In the genomic region with DNA sequence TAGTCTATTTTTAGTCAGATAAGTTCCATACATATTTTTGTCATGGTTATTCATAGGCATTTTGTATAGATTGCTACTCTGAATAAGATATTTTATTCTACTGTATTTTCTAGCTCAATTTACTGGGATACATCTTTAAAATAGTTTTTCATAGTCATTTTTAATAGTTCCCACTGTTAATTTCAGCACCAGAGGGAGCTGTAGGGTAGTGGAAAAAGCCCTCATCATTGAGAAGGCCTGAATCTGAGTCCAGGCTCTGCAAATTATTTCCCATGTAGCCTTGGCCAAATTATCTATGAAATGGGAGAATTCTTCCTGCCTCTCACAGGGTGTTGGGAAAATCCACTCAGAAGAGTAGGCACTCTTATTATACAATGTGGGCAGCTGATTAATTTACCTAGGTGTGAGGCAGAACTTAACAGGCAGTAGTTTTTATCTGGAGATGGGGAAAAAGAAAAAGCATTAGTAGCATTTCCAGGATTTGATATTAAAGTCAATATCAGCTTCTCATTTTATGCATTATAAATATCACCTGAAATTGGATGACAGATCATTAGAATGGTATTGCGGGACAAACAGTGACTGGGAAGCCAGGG, we compare ENCODE assay signal across 8 cellular contexts.
DNase-seq lines count a peak whose midpoint lies in the region; ATAC-seq, FAIRE-seq and TF ChIP-seq lines count a peak whose summit lies in the region.

No MANE protein-coding gene starts in this region.

- H3K27ac Mint-ChIP-seq in naive thymus-derived CD8-positive, alpha-beta T cell = no peak overlapping the region

- intact Hi-C loops in adrenal gland (cut with DNase I) = no loop called here

- no peak overlapping the region for H3K4me3 ChIP-seq in adrenal gland
- H3K4me3 ChIP-seq in keratinocyte (ENCODE audit: control insufficient read depth in 2 of 3, extremely low read depth in 1 of 3, insufficient read depth in 2 of 3, low read depth in 1 of 3, low read length in 3 of 3) = no peak overlapping the region

- POLR2A ChIA-PET in naive thymus-derived CD8-positive, alpha-beta T cell (lab: Charles Lee) = no interaction called here

- dilution Hi-C loops in keratinocyte (cut with MboI; ENCODE audit: extremely low pct_ligation_motif_present, low sequenced_read_pairs) = no loop called here

- H3K9me1 ChIP-seq in keratinocyte (ENCODE audit: control insufficient read depth, extremely low read depth, insufficient read depth, low read length) = no peaks in the 10 kb centered on the region

- H3K4me2 ChIP-seq in keratinocyte (ENCODE audit: control insufficient read depth, extremely low read depth, insufficient read depth, low read depth, low read length) = no peak overlapping the region

- H3K27me3 ChIP-seq in adrenal gland (no peaks in the 10 kb centered on the region), keratinocyte (ENCODE audit: control insufficient read depth, extremely low read depth, insufficient read depth, low read length) (no peaks in the 10 kb centered on the region)

- H3K79me2 ChIP-seq in keratinocyte (ENCODE audit: control insufficient read depth, insufficient read depth, low read length) = no peaks in the 10 kb centered on the region

- DNase-seq in GM03348 (ENCODE audit: low spot score) (peak; percentile 43), NAMALWA (ENCODE audit: low spot score) (peak; percentile 47), adrenal gland (no peak), keratinocyte (ENCODE audit: low read depth, low spot score) (no peak), NCI-H1048 (lab: John Stamatoyannopoulos, UW) (no peak)
- no peak for DNase-seq in naive thymus-derived CD8-positive, alpha-beta T cell

- TF ChIP-seq CTCF in adrenal gland (IDR thresholded peaks at IDR 0.05) = peak in 4 of 6 experiments; percentile 6 to 51 (median 38)
- peak; percentile 25 to 46 (median 34) for TF ChIP-seq CTCF in keratinocyte (optimal IDR thresholded peaks at IDR 0.05 in 1 of 3, IDR thresholded peaks at IDR 0.05 in 1 of 3, conservative IDR thresholded peaks at IDR 0.05 in 1 of 3; ENCODE audit: extremely low read depth in 1 of 3, insufficient read depth in 2 of 3, low read length in 3 of 3)

- no peaks in the 10 kb centered on the region for H3K4me1 ChIP-seq in adrenal gland (replicated peaks in 1 of 2)
- no peaks in the 10 kb centered on the region for H3K4me1 ChIP-seq in keratinocyte (ENCODE audit: control insufficient read depth, extremely low read depth, insufficient read depth, low read length)

- H3K4me3 Mint-ChIP-seq in naive thymus-derived CD8-positive, alpha-beta T cell = no peak overlapping the region

- no peak overlapping the region for H3K9ac ChIP-seq in keratinocyte (ENCODE audit: control insufficient read depth, extremely low read depth, insufficient read depth, low read length)

- H3K36me3 ChIP-seq in adrenal gland (replicated peaks in 1 of 2) (no peaks in the 10 kb centered on the region), keratinocyte (ENCODE audit: control insufficient read depth in 2 of 2, extremely low read depth in 1 of 2, insufficient read depth in 2 of 2, low read length in 2 of 2) (no peaks in the 10 kb centered on the region)

- H3K4me1 Mint-ChIP-seq in naive thymus-derived CD8-positive, alpha-beta T cell = no peaks in the 10 kb centered on the region

- TF ChIP-seq POLR2A in adrenal gland (IDR thresholded peaks at IDR 0.05) = no peak

- 81 to 86% (median 85%) methylated on average over 1 of the region's 1 CpG for WGBS in adrenal gland, 4 donors

- H2AFZ ChIP-seq in keratinocyte (ENCODE audit: control insufficient read depth, low read length) = no peak overlapping the region

- H3K9me3 Mint-ChIP-seq in naive thymus-derived CD8-positive, alpha-beta T cell = no peaks in the 10 kb centered on the region

- H3K27ac ChIP-seq in adrenal gland (no peak overlapping the region), keratinocyte (ENCODE audit: control insufficient read depth, insufficient read depth, low read length) (no peak overlapping the region)

- H3K36me3 Mint-ChIP-seq in naive thymus-derived CD8-positive, alpha-beta T cell = peaks cover 0 to 1% (median 0%) of the 10 kb centered on the region in 3 donors

- no peaks in the 10 kb centered on the region for H4K20me1 ChIP-seq in keratinocyte (ENCODE audit: control insufficient read depth, extremely low read depth, insufficient read depth, low read length)

- no peak for ATAC-seq in naive thymus-derived CD8-positive, alpha-beta T cell
- ATAC-seq in HG03045 (IDR thresholded peaks at IDR 0.05; ENCODE audit: unreplicated experiment) (no peak), HG02642 (IDR thresholded peaks at IDR 0.05; ENCODE audit: poor library complexity, unreplicated experiment) (no peak)

- H3K9me3 ChIP-seq in adrenal gland (replicated peaks in 1 of 3) (no peaks in the 10 kb centered on the region), keratinocyte (ENCODE audit: control insufficient read depth, low read depth, low read length) (no peaks in the 10 kb centered on the region)

- FAIRE-seq in keratinocyte (lab: Jason Lieb, UNC) = no peak

- H3K27me3 Mint-ChIP-seq in naive thymus-derived CD8-positive, alpha-beta T cell = peaks cover 0 to 3% (median 0%) of the 10 kb centered on the region in 5 donors

Comparison
In these comparisons a context has a peak if more than half of its experiments do, and no peak if none do; other contexts are left out.
1. DNase-seq: peak in GM03348 (single experiment) and NAMALWA (single experiment); none in adrenal gland (0 of 7), keratinocyte (single experiment), naive thymus-derived CD8-positive, alpha-beta T cell (0 of 10) and NCI-H1048 (single experiment).